10 cellular contexts compared by ENCODE assay signal in the genomic region with DNA sequence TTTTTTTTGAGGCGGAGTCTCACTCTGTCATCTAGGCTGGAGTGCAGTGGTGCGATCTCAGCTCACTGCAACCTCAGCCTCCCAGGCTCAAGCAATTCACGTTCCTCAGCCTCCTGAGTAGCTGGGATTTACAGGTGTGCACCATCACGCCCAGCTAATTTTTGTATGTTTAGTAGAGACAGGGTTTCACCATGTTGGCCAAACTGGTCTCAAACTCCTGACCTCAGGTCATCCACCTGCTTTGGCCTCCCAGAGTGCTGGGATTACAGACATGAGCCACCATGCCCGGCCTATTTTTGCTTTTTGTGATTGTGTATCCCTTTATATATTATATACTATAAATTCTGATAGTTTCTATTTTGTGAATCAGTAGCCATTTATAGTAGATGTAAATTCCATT. TPM values are rescaled to one million over a fixed set of nuclear protein-coding genes. Genes with fewer than 3 reads are reported as not detected.
"Had no signal": no experiment of that assay in that cellular context is flagged by ENCODE, and none has a peak within 500 bp of the region (broad histone marks: within the 10 kb centered on the region; RNA-seq: fewer than 3 reads in every experiment).

No MANE protein-coding gene starts in this region.

RNA-seq across cellular contexts. Expression of gene OR10AD1, which starts 47.3 kb away (rescaled TPM):
- total RNA-seq: breast epithelium, endothelial cell of umbilical vein, heart left ventricle, left lung, prostate gland, right lobe of liver, SK-MEL-5, suprapubic skin, upper lobe of left lung had no signal
- polyA plus RNA-seq: endothelial cell of umbilical vein, heart left ventricle, keratinocyte had no signal
